23 cellular contexts compared by ENCODE assay signal in genomic region chr6:70574643-70575042, GRCh38.
"Had no signal": no experiment of that assay in that cellular context is flagged by ENCODE, and none has a peak within 500 bp of the region (broad histone marks: within the 10 kb centered on the region; RNA-seq: fewer than 3 reads in every experiment).

No MANE protein-coding gene starts in this region.

- H3K9me3 ChIP-seq: MG63, SJSA1 had no signal

- H3K27me3 ChIP-seq: MG63, SJSA1 had no signal

- H3K4me3 ChIP-seq: MG63, SJSA1, SK-N-MC had no signal

- H3K36me3 ChIP-seq: MG63, SJSA1 had no signal

- H3K27ac ChIP-seq: HL-60, SJSA1, SK-N-MC had no signal

- H3K4me1 ChIP-seq: SJSA1 had no signal

- FAIRE-seq: HTR-8/SVneo, RCC 7860 had no signal

- DNase-seq: Karpas-422, KG1, MG63, NCI-H1092 treated with DMSO at 0.1 percent for 48 hours, NCI-H1436, NCI-H187, NCI-H2029, NCI-H2081 treated with DMSO at 0.1 percent for 48 hours, NCI-H2171, NCI-H226, NCI-H446, NCI-H510A, NCI-H524 treated with DMSO at 0.1 percent for 48 hours, NCI-H69, NCI-H774, Right ventricle myocardium superior, RPMI8226, SIG-M5 had no signal
